ENCODE assay signal across 8 cellular contexts in genomic region chr19:19865750-19866598, GRCh38. TPM values are rescaled to one million over a fixed set of nuclear protein-coding genes. Genes with fewer than 3 reads are reported as not detected.
DNase-seq lines count a peak whose midpoint lies in the region; ATAC-seq and TF ChIP-seq lines count a peak whose summit lies in the region.

Gene ZNF253 (plus strand): TSS chr19:19865882. CDS start chr19:19865997, 115 bp downstream.

- peaks cover 27% of the 10 kb centered on the region for H3K36me3 Mint-ChIP-seq in GM23338 (ENCODE audit: low read depth)
- peaks cover 64% of the 10 kb centered on the region for H3K36me3 Mint-ChIP-seq in nephron progenitor cell (ENCODE audit: low read depth)
- peaks cover 10% of the 10 kb centered on the region for H3K36me3 Mint-ChIP-seq in stimulated activated naive CD8-positive, alpha-beta T cell treated with anti-CD3 and anti-CD28 coated beads, Interleukin-15, Interleukin-2, amounts not matched to agents 100 ng/mL and 50 ng/mL, for 24 hours (ENCODE audit: low read depth)

- peak within 1 kb of the TSS; percentile 81 for H3K4me2 ChIP-seq in GM23338
- H3K4me2 ChIP-seq in Loucy (ENCODE audit: low read depth, low read length, poor library complexity, severe bottlenecking), result peak within 1 kb of the TSS; percentile 93

- H3K4me1 ChIP-seq in GM23338 (ENCODE audit: insufficient read depth), result peaks cover 29% of the 10 kb centered on the region
- H3K4me1 ChIP-seq in Loucy (ENCODE audit: insufficient read depth, low read length, poor library complexity, severe bottlenecking), result peaks cover 13% of the 10 kb centered on the region

- H3K36me3 ChIP-seq in GM23338 (ENCODE audit: insufficient read depth) (no peaks in the 10 kb centered on the region; the same call in 1 of the 2 replicates), Loucy (ENCODE audit: insufficient read depth, low read length) (no peaks in the 10 kb centered on the region)

- peak within 1 kb of the TSS; percentile 98 for H3K27ac ChIP-seq in GM23338 (ENCODE audit: low read depth)

- no peaks in the 10 kb centered on the region for H3K9me2 ChIP-seq in GM23338 (ENCODE audit: insufficient read depth)
- no peaks in the 10 kb centered on the region for H3K9me2 ChIP-seq in Loucy (replicated peaks; ENCODE audit: low read depth, low read length)

- H3K79me2 ChIP-seq in GM23338 (replicated peaks; ENCODE audit: insufficient read depth) (peaks cover 50% of the 10 kb centered on the region), Loucy (ENCODE audit: insufficient read depth, low read length) (peaks cover 52% of the 10 kb centered on the region)

- ATAC-seq in GM23338, result peak; percentile 81

- DNase-seq in Daoy (ENCODE audit: low read depth), result peak; percentile 97
- peak; percentile 100 for DNase-seq in GM23338 (ENCODE audit: low spot score)
- peak; percentile 98 for DNase-seq in activated effector memory CD4-positive, alpha-beta T cell treated with anti-CD3 and anti-CD28 coated beads, Interleukin-2, amount 50 U/mL, for 16 hours
- DNase-seq in fibroblast of villous mesenchyme (ENCODE audit: low read depth), result peak; percentile 92
- DNase-seq in nephron progenitor cell, result peak; percentile 89

- peaks cover 7% of the 10 kb centered on the region for H3K27me3 Mint-ChIP-seq in GM23338 (ENCODE audit: insufficient read depth, low read depth, poor library complexity)
- peaks cover 6% of the 10 kb centered on the region for H3K27me3 Mint-ChIP-seq in nephron progenitor cell (ENCODE audit: low read depth, poor library complexity)
- H3K27me3 Mint-ChIP-seq in stimulated activated naive CD8-positive, alpha-beta T cell treated with anti-CD3 and anti-CD28 coated beads, Interleukin-15, Interleukin-2, amounts not matched to agents 100 ng/mL and 50 ng/mL, for 24 hours, result no peaks in the 10 kb centered on the region

- H3K4me1 Mint-ChIP-seq in GM23338 (peaks cover 21% of the 10 kb centered on the region), nephron progenitor cell (peaks cover 5% of the 10 kb centered on the region)
- peaks cover 29% of the 10 kb centered on the region for H3K4me1 Mint-ChIP-seq in stimulated activated naive CD8-positive, alpha-beta T cell treated with anti-CD3 and anti-CD28 coated beads, Interleukin-15, Interleukin-2, amounts not matched to agents 100 ng/mL and 50 ng/mL, for 24 hours (ENCODE audit: low read depth)

- H3K9ac ChIP-seq in Loucy (ENCODE audit: low read depth, low read length, poor library complexity, severe bottlenecking), result peak within 1 kb of the TSS; percentile 98

- H3K9me3 Mint-ChIP-seq in GM23338 (peaks cover 3% of the 10 kb centered on the region; the same call in 2 of the 3 replicates), nephron progenitor cell (peaks cover 97% of the 10 kb centered on the region)
- peaks cover 8% of the 10 kb centered on the region for H3K9me3 Mint-ChIP-seq in stimulated activated naive CD8-positive, alpha-beta T cell treated with anti-CD3 and anti-CD28 coated beads, Interleukin-15, Interleukin-2, amounts not matched to agents 100 ng/mL and 50 ng/mL, for 24 hours

- H3K4me3 ChIP-seq in GM23338 (peak within 1 kb of the TSS; percentile 78), Loucy (ENCODE audit: low read length, poor library complexity, severe bottlenecking) (peak within 1 kb of the TSS; percentile 95), fibroblast of villous mesenchyme (ENCODE audit: low read depth, low read length) (peak within 1 kb of the TSS; percentile 72)

- H3K4me3 Mint-ChIP-seq in GM23338, result peak within 1 kb of the TSS; percentile 97
- peak within 1 kb of the TSS; percentile 98 for H3K4me3 Mint-ChIP-seq in nephron progenitor cell
- H3K4me3 Mint-ChIP-seq in stimulated activated naive CD8-positive, alpha-beta T cell treated with anti-CD3 and anti-CD28 coated beads, Interleukin-15, Interleukin-2, amounts not matched to agents 100 ng/mL and 50 ng/mL, for 24 hours, result peak within 1 kb of the TSS; percentile 99

- TF ChIP-seq POLR2A in Raji (IDR thresholded peaks at IDR 0.05; ENCODE audit: insufficient read depth, low read depth, low read length), result peak; percentile 87

- no peak for TF ChIP-seq CTCF in GM23338 (conservative IDR thresholded peaks at IDR 0.05; ENCODE audit: low read depth in 2 of 2)
- TF ChIP-seq CTCF in Loucy (conservative IDR thresholded peaks at IDR 0.05; ENCODE audit: low read length), result no peak
- TF ChIP-seq CTCF in fibroblast of villous mesenchyme (IDR thresholded peaks at IDR 0.05; ENCODE audit: insufficient read depth, low read depth, low read length), result no peak
- TF ChIP-seq CTCF in nephron progenitor cell (IDR thresholded peaks at IDR 0.05), result no peak

- no peaks in the 10 kb centered on the region for H3K9me3 ChIP-seq in Loucy (ENCODE audit: insufficient read depth, low read depth, low read length)

- H2AFZ ChIP-seq in GM23338 (no peak within 1 kb of the TSS), Loucy (ENCODE audit: low read length) (peak within 1 kb of the TSS; percentile 85)

- peak within 1 kb of the TSS; percentile 100 for H3K27ac Mint-ChIP-seq in GM23338
- peak within 1 kb of the TSS; percentile 100 for H3K27ac Mint-ChIP-seq in nephron progenitor cell
- peak within 1 kb of the TSS; percentile 98 for H3K27ac Mint-ChIP-seq in stimulated activated naive CD8-positive, alpha-beta T cell treated with anti-CD3 and anti-CD28 coated beads, Interleukin-15, Interleukin-2, amounts not matched to agents 100 ng/mL and 50 ng/mL, for 24 hours

- H4K20me1 ChIP-seq in GM23338 (replicated peaks; ENCODE audit: insufficient read depth) (peaks cover 36% of the 10 kb centered on the region), Loucy (ENCODE audit: insufficient read depth, low read length, poor library complexity, severe bottlenecking) (peaks cover 40% of the 10 kb centered on the region)

- no peaks in the 10 kb centered on the region for H3F3A ChIP-seq in GM23338 (replicated peaks; ENCODE audit: low read depth)
- no peaks in the 10 kb centered on the region for H3F3A ChIP-seq in Loucy (ENCODE audit: low read depth)

- H3K27me3 ChIP-seq in GM23338 (ENCODE audit: insufficient read depth), result no peaks in the 10 kb centered on the region
- no peaks in the 10 kb centered on the region for H3K27me3 ChIP-seq in Loucy (ENCODE audit: insufficient read depth, low read length, poor library complexity, severe bottlenecking)

TF ChIP-seq in GM23338, 12 proteins besides CTCF, POLR2A, EP300 and RAD21 (continues in another document):
- TF ChIP-seq EZH2 (IDR thresholded peaks at IDR 0.05; ENCODE audit: low read depth, unreplicated experiment) (no peak), REST (IDR thresholded peaks at IDR 0.05; ENCODE audit: unreplicated experiment) (no peak), ZNF331 (CRISPR knock-in tag; IDR thresholded peaks at IDR 0.05; ENCODE audit: low read depth) (no peak), NANOG (IDR thresholded peaks at IDR 0.05; ENCODE audit: borderline replicate concordance) (no peak), STAT1 (IDR thresholded peaks at IDR 0.05; ENCODE audit: unreplicated experiment) (no peak), ZNF114 (CRISPR knock-in tag; IDR thresholded peaks at IDR 0.05) (no peak), JUNB (IDR thresholded peaks at IDR 0.05; ENCODE audit: unreplicated experiment) (no peak), ETS1 (IDR thresholded peaks at IDR 0.05) (peak; percentile 69; the same call in 1 of the 2 replicates)

RNA-seq across cellular contexts. Expression of gene ZNF253, which starts in this region (rescaled TPM):
- 3.9 and 5.1 TPM in 2 replicates for total RNA-seq in Daoy (2014; rRNA removed; shearing (Covaris generic))
- total RNA-seq in GM23338 (2014; rRNA removed; shearing (Covaris generic)), result 44.7 and 58.2 TPM in 2 replicates
- 17.6 and 31.4 TPM in 2 replicates for polyA plus RNA-seq in GM23338 (2016; fragmentation: Nextera tagmentation; extraction: Ambion mirVana)
- total RNA-seq in fibroblast of villous mesenchyme, result 2.3 and 5.6 TPM in 2 replicates

Comparison
In these comparisons a context has a peak if more than half of its experiments do, and no peak if none do; other contexts are left out.
1. Peak in every context shown above with its lines: DNase-seq, ATAC-seq, H3K4me3 ChIP-seq and H3K27ac ChIP-seq.